In the genomic region with DNA sequence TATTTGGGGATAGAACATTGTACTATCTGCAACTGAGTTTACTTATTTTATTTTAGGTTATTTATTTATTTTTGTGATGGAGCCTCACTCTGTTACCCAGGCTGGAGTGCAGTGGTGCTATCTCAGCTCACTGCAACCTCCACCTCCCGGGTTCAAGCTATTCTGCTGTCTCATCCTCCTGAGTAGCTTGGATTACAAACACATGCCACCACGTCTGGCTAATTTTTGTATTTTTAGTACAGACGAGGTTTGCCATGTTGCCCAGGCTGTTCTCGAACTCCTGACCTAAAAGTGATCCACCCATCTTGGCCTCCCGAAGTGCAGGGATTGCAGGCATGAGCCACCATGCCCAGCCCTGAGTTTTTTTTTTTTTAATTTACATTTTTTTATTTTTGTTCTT, we compare ENCODE assay signal across 4 cellular contexts. TPM values are rescaled to one million over a fixed set of nuclear protein-coding genes. Genes with fewer than 3 reads are reported as not detected.
"Had no signal": no experiment of that assay in that cellular context is flagged by ENCODE, and none has a peak within 500 bp of the region (broad histone marks: within the 10 kb centered on the region; RNA-seq: fewer than 3 reads in every experiment).

No MANE protein-coding gene starts in this region.

RNA-seq across cellular contexts. Expression of a gene that starts 52.2 kb away (rescaled TPM):
- total RNA-seq: osteoblast, right atrium auricular region, smooth muscle cell had no signal
- polyA plus RNA-seq: naive thymus-derived CD4-positive, alpha-beta T cell; smooth muscle cell had no signal
